ENCODE assay signal across 25 cellular contexts in the genomic region with DNA sequence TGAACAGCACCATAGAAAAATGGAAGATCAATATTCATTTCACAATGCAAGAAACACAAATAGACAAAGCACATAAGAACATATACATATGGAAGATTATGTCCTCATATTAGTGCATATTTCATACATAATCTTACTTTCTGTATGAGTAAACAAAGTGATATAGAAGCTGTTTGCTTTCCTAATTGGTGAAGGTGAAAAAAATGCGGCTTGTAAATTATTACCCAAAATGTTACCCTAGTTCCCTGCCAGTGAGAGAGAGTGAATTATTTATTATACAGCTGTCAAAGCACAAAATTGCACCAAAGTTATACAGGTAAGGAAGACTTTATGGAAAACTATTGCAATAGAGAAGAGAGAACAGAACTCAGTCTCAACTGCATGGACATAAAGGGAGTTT.
"Had no signal": no experiment of that assay in that cellular context is flagged by ENCODE, and none has a peak within 500 bp of the region (broad histone marks: within the 10 kb centered on the region; RNA-seq: fewer than 3 reads in every experiment).

No MANE protein-coding gene starts in this region.

- DNase-seq: activated CD4-positive, alpha-beta T cell treated with anti-CD3 and anti-CD28 coated beads for 48 hours; activated CD4-positive, alpha-beta T cell treated with anti-CD3 and anti-CD28 coated beads, Interleukin-2, amount 50 U/mL, for 48 hours; activated CD8-positive, alpha-beta memory T cell treated with anti-CD3 and anti-CD28 coated beads for 24 hours; activated gamma-delta T cell; activated naive CD4-positive, alpha-beta T cell treated with anti-CD3 and anti-CD28 coated beads, Interleukin-2, amount 10 ng/mL, durations not matched to agents 7 days and 5 days; activated naive CD8-positive, alpha-beta T cell treated with anti-CD3 and anti-CD28 coated beads, Interleukin-2, amount 10 ng/mL, durations not matched to agents 7 days and 5 days; activated T-cell treated with anti-CD3 and anti-CD28 coated beads, Interleukin-2, amount 50 U/mL, for 1 hour; colonic mucosa; effector memory CD8-positive, alpha-beta T cell; head of caudate nucleus; hippocampal formation; immature natural killer cell; natural killer cell; pancreas; retina; sigmoid colon; small intestine; stimulated activated CD4-positive, alpha-beta T cell treated with anti-CD3 and anti-CD28 coated beads, Interleukin-4, amount 100 ng/mL, for 24 hours; T-helper 17 cell; upper lobe of right lung; WERI-Rb-1 had no signal

- H3K36me3 ChIP-seq: colonic mucosa, gastroesophageal sphincter, pancreas, prostate gland, sigmoid colon, upper lobe of right lung, WERI-Rb-1 had no signal

- ATAC-seq: activated CD4-positive, CD25-positive, alpha-beta regulatory T cell treated with anti-CD3 and anti-CD28 coated beads, Interleukin-2, amount 50 U/mL, for 24 hours; effector memory CD8-positive, alpha-beta T cell; gastroesophageal sphincter; natural killer cell; stimulated activated effector memory CD8-positive, alpha-beta T cell treated with anti-CD3 and anti-CD28 coated beads, Interleukin-12 subunit alpha, Interleukin-12 subunit beta, amount 100 ng/mL, for 72 hours; T-helper 17 cell had no signal

- H3K27me3 ChIP-seq: colonic mucosa, gastroesophageal sphincter, pancreas, sigmoid colon, upper lobe of right lung had no signal

- H3K27ac ChIP-seq: colonic mucosa, pancreas, prostate gland, upper lobe of right lung, WERI-Rb-1 had no signal

- H3K4me3 ChIP-seq: colonic mucosa, gastroesophageal sphincter, pancreas, prostate gland, sigmoid colon, upper lobe of right lung had no signal

- H3K9me3 ChIP-seq: colonic mucosa, gastroesophageal sphincter, pancreas, prostate gland, sigmoid colon, upper lobe of right lung had no signal

- H3K4me1 ChIP-seq: colonic mucosa, pancreas, prostate gland had no signal
